18 cellular contexts compared by ENCODE assay signal in genomic region chr9:84988621-84989020, GRCh38.
DNase-seq lines count a peak whose midpoint lies in the region.
"Had no signal": no experiment of that assay in that cellular context is flagged by ENCODE, and none has a peak within 500 bp of the region (broad histone marks: within the 10 kb centered on the region; RNA-seq: fewer than 3 reads in every experiment).

No MANE protein-coding gene starts in this region.

- H3K27me3 ChIP-seq in neuronal stem cell (ENCODE audit: control insufficient read depth in 3 of 3, insufficient read depth in 3 of 3, low read depth in 1 of 3, low read length in 3 of 3): no peaks in the 10 kb centered on the region
- H3K27me3 ChIP-seq: BLaER1 treated with 17β-estradiol and CSF1 and Interleukin-3, amounts not matched to agents 10 nM and 100 nM had no signal

- no peak overlapping the region for H3K27ac Mint-ChIP-seq in activated naive CD4-positive, alpha-beta T cell treated with anti-CD3 and anti-CD28 coated beads, Interleukin-2, amount 10 ng/mL, durations not matched to agents 7 days and 5 days
- H3K27ac Mint-ChIP-seq: B cell; CD4-positive, CD25-positive, alpha-beta regulatory T cell had no signal

- no peak overlapping the region for H3K4ac ChIP-seq in neuronal stem cell (ENCODE audit: low read length)

- H3K27ac ChIP-seq in angular gyrus (ENCODE audit: low read depth, low read length) (peak overlapping the region; percentile 67), neuronal stem cell (replicated peaks; ENCODE audit: low read length) (no peak overlapping the region)
- H3K27ac ChIP-seq: BLaER1 treated with 17β-estradiol and CSF1 and Interleukin-3, amounts not matched to agents 10 nM and 100 nM; GM23248 had no signal

- H3K4me1 Mint-ChIP-seq in activated naive CD4-positive, alpha-beta T cell treated with anti-CD3 and anti-CD28 coated beads, Interleukin-2, amount 10 ng/mL, durations not matched to agents 7 days and 5 days: no peaks in the 10 kb centered on the region
- H3K4me1 Mint-ChIP-seq: B cell; CD4-positive, CD25-positive, alpha-beta regulatory T cell; CD8-positive, alpha-beta memory T cell had no signal

- no peak overlapping the region for H3K14ac ChIP-seq in neuronal stem cell (ENCODE audit: low read length)

- no peak overlapping the region for H2BK12ac ChIP-seq in neuronal stem cell (ENCODE audit: low read length)

- no peak overlapping the region for H4K8ac ChIP-seq in neuronal stem cell (ENCODE audit: low read depth, low read length)

- no peaks in the 10 kb centered on the region for H3K9me3 Mint-ChIP-seq in activated naive CD4-positive, alpha-beta T cell treated with anti-CD3 and anti-CD28 coated beads, Interleukin-2, amount 10 ng/mL, durations not matched to agents 7 days and 5 days
- H3K9me3 Mint-ChIP-seq: CD8-positive, alpha-beta memory T cell had no signal

- H3K9ac ChIP-seq in neuronal stem cell (ENCODE audit: low read depth, low read length, poor library complexity): no peak overlapping the region
- H3K9ac ChIP-seq: BLaER1 treated with 17β-estradiol and CSF1 and Interleukin-3, amounts not matched to agents 10 nM and 100 nM; GM23248 had no signal

- H2AK5ac ChIP-seq in neuronal stem cell (ENCODE audit: low read depth, low read length): no peak overlapping the region

- no peaks in the 10 kb centered on the region for H3K27me3 Mint-ChIP-seq in activated naive CD4-positive, alpha-beta T cell treated with anti-CD3 and anti-CD28 coated beads, Interleukin-2, amount 10 ng/mL, durations not matched to agents 7 days and 5 days
- H3K27me3 Mint-ChIP-seq: CD4-positive, CD25-positive, alpha-beta regulatory T cell had no signal

- H3K4me3 Mint-ChIP-seq in activated naive CD4-positive, alpha-beta T cell treated with anti-CD3 and anti-CD28 coated beads, Interleukin-2, amount 10 ng/mL, durations not matched to agents 7 days and 5 days: no peak overlapping the region
- H3K4me3 Mint-ChIP-seq: B cell; CD8-positive, alpha-beta memory T cell had no signal

- DNase-seq in cerebellar cortex (ENCODE audit: low spot score) (peak; percentile 88), globus pallidus (ENCODE audit: low spot score) (peak; percentile 37), neuronal stem cell (ENCODE audit: low spot score) (no peak), amniotic stem cell (lab: John Stamatoyannopoulos, UW) (no peak), OCI-M1 (lab: John Stamatoyannopoulos, UW) (no peak)
- DNase-seq in activated naive CD4-positive, alpha-beta T cell treated with anti-CD3 and anti-CD28 coated beads, Interleukin-2, amount 10 ng/mL, durations not matched to agents 7 days and 5 days: no peak
- DNase-seq: CD4-positive, CD25-positive, alpha-beta regulatory T cell; CD8-positive, alpha-beta memory T cell; COR-L47; DMS 273 treated with DMSO at 0.1 percent for 48 hours; DMS53; DND-41; EL; GM23248 had no signal

- no peaks in the 10 kb centered on the region for H3K79me1 ChIP-seq in neuronal stem cell (ENCODE audit: low read depth, low read length)

- peaks cover 16 to 21% of the 10 kb centered on the region in 2 donors for H3K4me1 ChIP-seq in neuronal stem cell (ENCODE audit: control insufficient read depth in 2 of 2, insufficient read depth in 1 of 2, low read depth in 1 of 2, low read length in 2 of 2)
- H3K4me1 ChIP-seq: BLaER1 treated with 17β-estradiol and CSF1 and Interleukin-3, amounts not matched to agents 10 nM and 100 nM; HAP-1 had no signal

- H3K4me3 ChIP-seq in neuronal stem cell (ENCODE audit: low read length in 2 of 2): no peak overlapping the region
- H3K4me3 ChIP-seq: BLaER1 treated with 17β-estradiol and CSF1 and Interleukin-3, amounts not matched to agents 10 nM and 100 nM; GM23248; HAP-1 had no signal

- no peak overlapping the region for H3K4me2 ChIP-seq in neuronal stem cell (ENCODE audit: insufficient read depth, low read length, poor library complexity, severe bottlenecking)
- H3K4me2 ChIP-seq: BLaER1 treated with 17β-estradiol and CSF1 and Interleukin-3, amounts not matched to agents 10 nM and 100 nM had no signal

- peak overlapping the region; percentile 62 for H3K18ac ChIP-seq in neuronal stem cell (ENCODE audit: low read length)

- H4K91ac ChIP-seq in neuronal stem cell (ENCODE audit: low read depth, low read length, poor library complexity): no peak overlapping the region

- WGBS in neuronal stem cell (ENCODE audit: extremely low coverage in 2 of 2, insufficient read length in 2 of 2, insufficient replicate concordance in 1 of 2), 2 donors: no CpG with 5 or more reads among the region's 2 CpGs

- H2BK120ac ChIP-seq in neuronal stem cell (ENCODE audit: low read depth, low read length): no peak overlapping the region

- no peaks in the 10 kb centered on the region for H3K36me3 Mint-ChIP-seq in activated naive CD4-positive, alpha-beta T cell treated with anti-CD3 and anti-CD28 coated beads, Interleukin-2, amount 10 ng/mL, durations not matched to agents 7 days and 5 days
- H3K36me3 Mint-ChIP-seq: CD4-positive, CD25-positive, alpha-beta regulatory T cell; CD8-positive, alpha-beta memory T cell had no signal

- no peaks in the 10 kb centered on the region for H3K36me3 ChIP-seq in neuronal stem cell (replicated peaks in 1 of 2; ENCODE audit: control insufficient read depth in 2 of 2, insufficient read depth in 2 of 2, low read length in 2 of 2)
- H3K36me3 ChIP-seq: BLaER1 treated with 17β-estradiol and CSF1 and Interleukin-3, amounts not matched to agents 10 nM and 100 nM; HAP-1 had no signal

- no peak overlapping the region for H2BK15ac ChIP-seq in neuronal stem cell (ENCODE audit: low read length)

- no peak overlapping the region for H2AFZ ChIP-seq in neuronal stem cell (ENCODE audit: low read length)
- H2AFZ ChIP-seq: GM23248 had no signal

- CTCF ChIA-PET in activated naive CD4-positive, alpha-beta T cell treated with anti-CD3 and anti-CD28 coated beads, Interleukin-2, amount 10 ng/mL, durations not matched to agents 7 days and 5 days (lab: Charles Lee): no interaction called here

- no peaks in the 10 kb centered on the region for H3K9me3 ChIP-seq in neuronal stem cell (replicated peaks in 1 of 2; ENCODE audit: control insufficient read depth in 2 of 2, insufficient read depth in 1 of 2, low read depth in 1 of 2, low read length in 2 of 2)
- H3K9me3 ChIP-seq: BLaER1 treated with 17β-estradiol and CSF1 and Interleukin-3, amounts not matched to agents 10 nM and 100 nM; HAP-1 had no signal

- no peak overlapping the region for H2BK5ac ChIP-seq in neuronal stem cell (ENCODE audit: low read length)

- H3K23ac ChIP-seq in neuronal stem cell (ENCODE audit: low read depth, low read length, poor library complexity): no peak overlapping the region

Comparison
In these comparisons a context has a peak if more than half of its experiments do, and no peak if none do; other contexts are left out.
1. DNase-seq: peak in cerebellar cortex (single experiment) and globus pallidus (single experiment); none in neuronal stem cell (single experiment), amniotic stem cell (single experiment), OCI-M1 (single experiment) and activated naive CD4-positive, alpha-beta T cell treated with anti-CD3 and anti-CD28 coated beads, Interleukin-2, amount 10 ng/mL, durations not matched to agents 7 days and 5 days (single experiment).